In genomic region chr16:88727871-88728270, GRCh38 we compare ENCODE assay signal across 3 cellular contexts.
TF ChIP-seq lines count a peak whose summit lies in the region.

No MANE protein-coding gene starts in this region.

TF ChIP-seq in SK-N-SH, 30 proteins besides CTCF, POLR2A, EP300 and RAD21 (continued from another document):
- TF ChIP-seq, protein P1, sequence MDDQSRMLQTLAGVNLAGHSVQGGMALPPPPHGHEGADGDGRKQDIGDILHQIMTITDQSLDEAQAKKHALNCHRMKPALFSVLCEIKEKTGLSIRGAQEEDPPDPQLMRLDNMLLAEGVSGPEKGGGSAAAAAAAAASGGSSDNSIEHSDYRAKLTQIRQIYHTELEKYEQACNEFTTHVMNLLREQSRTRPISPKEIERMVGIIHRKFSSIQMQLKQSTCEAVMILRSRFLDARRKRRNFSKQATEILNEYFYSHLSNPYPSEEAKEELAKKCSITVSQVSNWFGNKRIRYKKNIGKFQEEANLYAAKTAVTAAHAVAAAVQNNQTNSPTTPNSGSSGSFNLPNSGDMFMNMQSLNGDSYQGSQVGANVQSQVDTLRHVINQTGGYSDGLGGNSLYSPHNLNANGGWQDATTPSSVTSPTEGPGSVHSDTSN (IDR thresholded peaks at IDR 0.05): no peak
- TF ChIP-seq MXI1 (IDR thresholded peaks at IDR 0.05; ENCODE audit: low read depth, low read length): peak; percentile 95

TF ChIP-seq in SK-N-SH treated with all-trans-retinoic acid at 6 μM for 48 hours, 23 proteins besides CTCF, POLR2A, EP300 and RAD21 (continued from another document):
- no peak for TF ChIP-seq SNAI2 (CRISPR knock-in tag; IDR thresholded peaks at IDR 0.05)
- TF ChIP-seq ZNF70 (CRISPR knock-in tag; IDR thresholded peaks at IDR 0.05): no peak
- TF ChIP-seq TCF4 (CRISPR knock-in tag; IDR thresholded peaks at IDR 0.05; ENCODE audit: borderline replicate concordance): no peak
- TF ChIP-seq GLIS3 (CRISPR knock-in tag; IDR thresholded peaks at IDR 0.05): no peak
- no peak for TF ChIP-seq TSHZ2 (CRISPR knock-in tag; IDR thresholded peaks at IDR 0.05)
- no peak for TF ChIP-seq ISL1 (CRISPR knock-in tag; IDR thresholded peaks at IDR 0.05)
- no peak for TF ChIP-seq ZFP30 (CRISPR knock-in tag; IDR thresholded peaks at IDR 0.05)
- TF ChIP-seq ZNF565 (CRISPR knock-in tag; conservative IDR thresholded peaks at IDR 0.05; ENCODE audit: low read depth): no peak
- TF ChIP-seq CSRNP3 (CRISPR knock-in tag; IDR thresholded peaks at IDR 0.05): no peak
- TF ChIP-seq TOX (CRISPR knock-in tag; IDR thresholded peaks at IDR 0.05; ENCODE audit: borderline replicate concordance): no peak
- no peak for TF ChIP-seq PATZ1 (CRISPR knock-in tag; IDR thresholded peaks at IDR 0.05; ENCODE audit: borderline replicate concordance)
- no peak for TF ChIP-seq OSR1 (CRISPR knock-in tag; IDR thresholded peaks at IDR 0.05)
- no peak for TF ChIP-seq PPARA (CRISPR knock-in tag; IDR thresholded peaks at IDR 0.05; ENCODE audit: borderline replicate concordance)

TF ChIP-seq in HEK293, 187 proteins besides CTCF, POLR2A, EP300 and RAD21 (continued from another document):
- TF ChIP-seq, protein P2, sequence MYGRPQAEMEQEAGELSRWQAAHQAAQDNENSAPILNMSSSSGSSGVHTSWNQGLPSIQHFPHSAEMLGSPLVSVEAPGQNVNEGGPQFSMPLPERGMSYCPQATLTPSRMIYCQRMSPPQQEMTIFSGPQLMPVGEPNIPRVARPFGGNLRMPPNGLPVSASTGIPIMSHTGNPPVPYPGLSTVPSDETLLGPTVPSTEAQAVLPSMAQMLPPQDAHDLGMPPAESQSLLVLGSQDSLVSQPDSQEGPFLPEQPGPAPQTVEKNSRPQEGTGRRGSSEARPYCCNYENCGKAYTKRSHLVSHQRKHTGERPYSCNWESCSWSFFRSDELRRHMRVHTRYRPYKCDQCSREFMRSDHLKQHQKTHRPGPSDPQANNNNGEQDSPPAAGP (tag by site-specific recombination; IDR thresholded peaks at IDR 0.05): peak; percentile 48; the same call in 1 of the 2 replicates
- TF ChIP-seq ZNF600 (tag by site-specific recombination; IDR thresholded peaks at IDR 0.05): peak; percentile 74
- TF ChIP-seq SETDB1 (IDR thresholded peaks at IDR 0.05; ENCODE audit: insufficient read length, low read length): no peak
- no peak for TF ChIP-seq ZNF518A (tag by site-specific recombination; conservative IDR thresholded peaks at IDR 0.05; ENCODE audit: low read depth)
- peak; percentile 30 for TF ChIP-seq SP2 (tag by site-specific recombination; IDR thresholded peaks at IDR 0.05)
- TF ChIP-seq RBAK (tag by site-specific recombination; IDR thresholded peaks at IDR 0.05): no peak
- TF ChIP-seq ZNF585B (tag by site-specific recombination; IDR thresholded peaks at IDR 0.05): no peak
- no peak for TF ChIP-seq ZNF561 (tag by site-specific recombination; IDR thresholded peaks at IDR 0.05; ENCODE audit: borderline replicate concordance)
- TF ChIP-seq ZSCAN5A (tag by site-specific recombination; IDR thresholded peaks at IDR 0.05): no peak
- no peak for TF ChIP-seq ZNF843 (tag by site-specific recombination; IDR thresholded peaks at IDR 0.05)
- no peak for TF ChIP-seq ZNF114 (tag by site-specific recombination; IDR thresholded peaks at IDR 0.05)
- peak; percentile 87 for TF ChIP-seq ZIC2 (tag by site-specific recombination; IDR thresholded peaks at IDR 0.05)
- TF ChIP-seq ZBTB49 (tag by site-specific recombination; IDR thresholded peaks at IDR 0.05; ENCODE audit: low read depth): no peak
- no peak for TF ChIP-seq ZNF350 (tag by site-specific recombination; IDR thresholded peaks at IDR 0.05)
- peak; percentile 58; the same call in 1 of the 2 replicates for TF ChIP-seq ZBTB44 (tag by site-specific recombination; IDR thresholded peaks at IDR 0.05)
- no peak for TF ChIP-seq ZNF184 (tag by site-specific recombination; IDR thresholded peaks at IDR 0.05)
- no peak for TF ChIP-seq ZNF2 (tag by site-specific recombination; IDR thresholded peaks at IDR 0.05)
- TF ChIP-seq KLF9 (tag by site-specific recombination; IDR thresholded peaks at IDR 0.05; ENCODE audit: low read depth): no peak
- TF ChIP-seq ZNF274 (IDR thresholded peaks at IDR 0.05; ENCODE audit: low read length): no peak
- no peak for TF ChIP-seq ZNF274 (tag by site-specific recombination; IDR thresholded peaks at IDR 0.05; ENCODE audit: borderline replicate concordance)
- TF ChIP-seq GLIS1 (tag by site-specific recombination; IDR thresholded peaks at IDR 0.05): peak; percentile 58
- TF ChIP-seq, protein P3, sequence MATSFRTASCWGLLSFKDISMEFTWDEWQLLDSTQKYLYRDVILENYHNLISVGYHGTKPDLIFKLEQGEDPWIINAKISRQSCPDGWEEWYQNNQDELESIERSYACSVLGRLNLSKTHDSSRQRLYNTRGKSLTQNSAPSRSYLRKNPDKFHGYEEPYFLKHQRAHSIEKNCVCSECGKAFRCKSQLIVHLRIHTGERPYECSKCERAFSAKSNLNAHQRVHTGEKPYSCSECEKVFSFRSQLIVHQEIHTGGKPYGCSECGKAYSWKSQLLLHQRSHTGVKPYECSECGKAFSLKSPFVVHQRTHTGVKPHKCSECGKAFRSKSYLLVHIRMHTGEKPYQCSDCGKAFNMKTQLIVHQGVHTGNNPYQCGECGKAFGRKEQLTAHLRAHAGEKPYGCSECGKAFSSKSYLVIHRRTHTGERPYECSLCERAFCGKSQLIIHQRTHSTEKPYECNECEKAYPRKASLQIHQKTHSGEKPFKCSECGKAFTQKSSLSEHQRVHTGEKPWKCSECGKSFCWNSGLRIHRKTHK (tag by site-specific recombination; IDR thresholded peaks at IDR 0.05): no peak
- 0 out of 2 replicates have a peak, but pooled peaks have one; percentile 24 for TF ChIP-seq PATZ1 (tag by site-specific recombination; IDR thresholded peaks at IDR 0.05)
